ENCODE assay signal across 18 cellular contexts in the genomic region with DNA sequence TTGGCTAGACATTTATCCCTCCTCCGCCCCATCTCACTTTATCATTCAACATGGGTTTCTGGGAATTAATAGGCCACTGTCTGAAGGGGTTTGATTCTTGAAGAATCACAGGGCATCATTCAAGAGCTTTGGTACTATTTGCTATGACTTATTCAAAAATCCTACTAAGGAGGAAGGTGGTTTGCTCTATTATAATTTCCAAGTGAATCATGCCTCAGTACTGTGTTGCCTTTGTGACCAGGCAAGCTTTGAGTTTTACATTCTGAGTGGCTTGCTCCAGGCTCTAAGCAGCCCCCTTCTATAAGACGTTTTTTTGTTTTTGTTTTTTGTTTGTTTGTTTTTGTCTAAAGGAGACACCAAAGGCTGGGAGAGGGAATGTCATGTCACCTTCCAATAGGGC. TPM values are rescaled to one million over a fixed set of nuclear protein-coding genes. Genes with fewer than 3 reads are reported as not detected.
A peak's percentile ranks its signal among the peaks of the same experiment; 100 is the strongest.
DNase-seq lines count a peak whose midpoint lies in the region; ATAC-seq, FAIRE-seq and TF ChIP-seq lines count a peak whose summit lies in the region.
"Had no signal": no experiment of that assay in that cellular context is flagged by ENCODE, and none has a peak within 500 bp of the region (broad histone marks: within the 10 kb centered on the region; RNA-seq: fewer than 3 reads in every experiment).

No MANE protein-coding gene starts in this region.

- H3K27me3 ChIP-seq in KMS-11 (ENCODE audit: insufficient read depth, low read depth) (no peaks in the 10 kb centered on the region), muscle layer of duodenum (ENCODE audit: low read depth, low read length) (no peaks in the 10 kb centered on the region), suprapubic skin (no peaks in the 10 kb centered on the region), mesendoderm (ENCODE audit: insufficient read depth, low read length, poor library complexity) (peaks cover 12% of the 10 kb centered on the region)

- no peak overlapping the region for H2AFZ ChIP-seq in KMS-11 (ENCODE audit: low read depth)

- no peak overlapping the region for H4K5ac ChIP-seq in mesendoderm (ENCODE audit: low read length)

- H3K56ac ChIP-seq in mesendoderm (ENCODE audit: low read length), result no peak overlapping the region

- H4K8ac ChIP-seq in mesendoderm (ENCODE audit: low read depth, low read length), result no peak overlapping the region

- 48% methylated on average over 2 of the region's 2 CpGs for WGBS in suprapubic skin
- WGBS in mesendoderm (ENCODE audit: extremely low coverage, insufficient coverage, low lambda C conversion rate), result no CpG with 5 or more reads among the region's 2 CpGs

- no peak for ATAC-seq in central memory CD8-positive, alpha-beta T cell (replicated peaks; ENCODE audit: extremely low read depth, poor library complexity, severe bottlenecking)
- ATAC-seq: left lung had no signal

- peak overlapping the region; percentile 87 for H3K4me3 Mint-ChIP-seq in central memory CD8-positive, alpha-beta T cell

- H3K9me3 ChIP-seq in muscle layer of duodenum (ENCODE audit: control insufficient read depth in 1 of 2, low read length in 2 of 2) (no peaks in the 10 kb centered on the region), suprapubic skin (no peaks in the 10 kb centered on the region)
- H3K9me3 ChIP-seq: left lung, neutrophil had no signal

- no peaks in the 10 kb centered on the region for H4K20me1 ChIP-seq in KMS-11 (ENCODE audit: insufficient read depth)

- H3K4ac ChIP-seq in mesendoderm (ENCODE audit: low read depth, low read length), result no peak overlapping the region

- H3K4me2 ChIP-seq in KMS-11 (peak overlapping the region; percentile 72; the same call in 1 of the 2 replicates), mesendoderm (ENCODE audit: low read length) (no peak overlapping the region)

- H3K4me3 ChIP-seq in KMS-11 (IDR thresholded peaks at IDR 0.05; ENCODE audit: insufficient read depth, low read depth, low read length) (no peak overlapping the region), muscle layer of duodenum (ENCODE audit: low read depth in 1 of 2, low read length in 2 of 2) (peak overlapping the region; percentile 77 to 90), suprapubic skin (peak overlapping the region; percentile 92), mesendoderm (ENCODE audit: low read length) (no peak overlapping the region)
- H3K4me3 ChIP-seq: cardiac muscle cell had no signal

- H2BK120ac ChIP-seq in mesendoderm (ENCODE audit: low read depth, low read length), result no peak overlapping the region

- H3K9ac ChIP-seq in KMS-11 (no peak overlapping the region), mesendoderm (ENCODE audit: low read length) (no peak overlapping the region)

- DNase-seq in central memory CD8-positive, alpha-beta T cell (ENCODE audit: low spot score in 2 of 2), result no peak
- DNase-seq in suprapubic skin (ENCODE audit: low spot score in 2 of 2) (no peak), GM20000 (ENCODE audit: low spot score) (no peak), mesendoderm (no peak), frontal cortex (ENCODE audit: low spot score in 2 of 2) (no peak), ACHN (no peak)
- DNase-seq: activated CD4-positive, CD25-positive, alpha-beta regulatory T cell; activated naive CD4-positive, alpha-beta T cell; DMS79 treated with DMSO at 0.1 percent for 48 hours; Kasumi-1; left lung; NCI-H187; NCI-H524; OCI-M1 had no signal

- no peak overlapping the region for H2BK5ac ChIP-seq in mesendoderm (ENCODE audit: low read length)

- H3K27ac ChIP-seq in KMS-11, result no peak overlapping the region
- H3K27ac ChIP-seq in muscle layer of duodenum (ENCODE audit: low read length), result no peak overlapping the region
- H3K27ac ChIP-seq in suprapubic skin, result peak overlapping the region; percentile 97
- no peak overlapping the region for H3K27ac ChIP-seq in mesendoderm (ENCODE audit: low read depth, low read length)
- H3K27ac ChIP-seq: cardiac muscle cell, neutrophil had no signal

- TF ChIP-seq POLR2A in suprapubic skin (IDR thresholded peaks at IDR 0.05), result no peak

- in situ Hi-C loops in ACHN (cut with HindIII; ENCODE audit: low pct_ligation_motif_present, low pct_unique_long_range_greater_than_20kb, low sequenced_read_pairs), result no loop called here

- no peaks in the 10 kb centered on the region for H3K27me3 Mint-ChIP-seq in central memory CD8-positive, alpha-beta T cell

- H3K36me3 ChIP-seq in KMS-11 (ENCODE audit: insufficient read depth) (no peaks in the 10 kb centered on the region), muscle layer of duodenum (ENCODE audit: control insufficient read depth in 1 of 2, insufficient read depth in 2 of 2, low read length in 2 of 2) (no peaks in the 10 kb centered on the region), suprapubic skin (no peaks in the 10 kb centered on the region), mesendoderm (ENCODE audit: control insufficient read depth, insufficient read depth, low read length) (no peaks in the 10 kb centered on the region)
- H3K36me3 ChIP-seq: cardiac muscle cell, left lung, neutrophil had no signal

- no peak for FAIRE-seq in frontal cortex (lab: Jason Lieb, UNC)

- TF ChIP-seq EP300 in suprapubic skin (IDR thresholded peaks at IDR 0.05), result no peak

- H2AK5ac ChIP-seq in mesendoderm (ENCODE audit: low read length), result no peak overlapping the region

- peaks cover 66% of the 10 kb centered on the region for H3K79me2 ChIP-seq in KMS-11 (ENCODE audit: insufficient read depth, low read depth)
- H3K79me2 ChIP-seq in mesendoderm (ENCODE audit: control insufficient read depth, insufficient read depth, low read length), result no peaks in the 10 kb centered on the region

- no peaks in the 10 kb centered on the region for H3K9me3 Mint-ChIP-seq in central memory CD8-positive, alpha-beta T cell

- no peak overlapping the region for H2BK15ac ChIP-seq in mesendoderm (replicated peaks; ENCODE audit: low read depth)

- H3K4me1 Mint-ChIP-seq in central memory CD8-positive, alpha-beta T cell, result peaks cover 45% of the 10 kb centered on the region

- H3K27ac Mint-ChIP-seq in central memory CD8-positive, alpha-beta T cell (ENCODE audit: low read depth), result peak overlapping the region; percentile 97

- H3K18ac ChIP-seq in mesendoderm (ENCODE audit: low read length), result no peak overlapping the region

- no peak for TF ChIP-seq CTCF in KMS-11 (conservative IDR thresholded peaks at IDR 0.05; ENCODE audit: low read depth, low read length)
- no peak for TF ChIP-seq CTCF in suprapubic skin (IDR thresholded peaks at IDR 0.05)
- no peak for TF ChIP-seq CTCF in GM20000 (IDR thresholded peaks at IDR 0.05; ENCODE audit: extremely low read depth, missing control alignments)

- peaks cover 31% of the 10 kb centered on the region for H3K4me1 ChIP-seq in KMS-11 (ENCODE audit: low read depth, poor library complexity, severe bottlenecking)
- H3K4me1 ChIP-seq in muscle layer of duodenum (ENCODE audit: control insufficient read depth in 1 of 2, insufficient read depth in 2 of 2, low read length in 2 of 2), result peaks cover 0 to 28% of the 10 kb centered on the region in 2 donors
- H3K4me1 ChIP-seq in suprapubic skin, result peaks cover 68% of the 10 kb centered on the region
- no peaks in the 10 kb centered on the region for H3K4me1 ChIP-seq in mesendoderm (ENCODE audit: control insufficient read depth, low read depth, low read length)

- H3K23ac ChIP-seq in mesendoderm (ENCODE audit: low read length), result no peak overlapping the region

- H3K79me1 ChIP-seq in mesendoderm (ENCODE audit: low read length), result no peaks in the 10 kb centered on the region

- H3K36me3 Mint-ChIP-seq in central memory CD8-positive, alpha-beta T cell (ENCODE audit: insufficient read depth), result peaks cover 22% of the 10 kb centered on the region

RNA-seq across cellular contexts. Expression of a gene that starts 2.6 kb away (rescaled TPM):
- total RNA-seq in suprapubic skin, result 10 to 100 TPM; 73.0 to 95.7 (median 79.2) TPM
- polyA plus RNA-seq in mesendoderm (2013, experiment 1 of 2), result 7.9 TPM
- 8.9 TPM for polyA plus RNA-seq in mesendoderm (2013, experiment 2 of 2)
- 24.9 TPM for total RNA-seq in frontal cortex

Comparison
In these comparisons a context has a peak if more than half of its experiments do, and no peak if none do; other contexts are left out.
1. H3K4me3 ChIP-seq: peak in muscle layer of duodenum (2 of 2) and suprapubic skin (single experiment); none in KMS-11 (single experiment) and mesendoderm (single experiment).